Comparison of ENCODE assay signal across 10 cellular contexts in the genomic region with DNA sequence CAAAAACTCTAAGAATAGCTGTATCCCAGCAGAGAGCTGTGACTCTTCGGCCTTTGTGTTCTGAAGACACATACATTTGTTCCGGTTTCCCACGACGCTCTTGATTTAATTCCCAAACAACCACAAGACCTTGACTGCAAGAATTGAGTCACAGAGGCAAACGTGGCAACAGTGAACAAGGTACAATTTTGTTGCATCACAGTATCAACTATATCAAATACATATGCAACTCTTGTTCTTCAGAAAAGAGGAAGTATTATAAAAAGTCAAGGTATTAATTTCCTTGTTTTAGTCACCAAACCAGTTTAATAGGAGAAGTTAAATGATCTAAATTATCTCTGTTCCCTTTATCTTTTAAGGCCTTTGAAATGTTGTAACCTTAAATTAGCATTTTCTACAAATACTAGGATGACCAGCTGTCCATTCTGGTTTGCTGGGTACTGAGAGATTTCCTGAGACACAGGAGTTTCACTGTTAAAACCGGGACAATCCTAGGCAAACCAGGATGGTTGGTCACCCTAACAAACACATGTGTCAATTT. TPM values are rescaled to one million over a fixed set of nuclear protein-coding genes. Genes with fewer than 3 reads are reported as not detected.
A peak's percentile ranks its signal among the peaks of the same experiment; 100 is the strongest.
DNase-seq lines count a peak whose midpoint lies in the region; ATAC-seq and TF ChIP-seq lines count a peak whose summit lies in the region.
"Had no signal": no experiment of that assay in that cellular context is flagged by ENCODE, and none has a peak within 500 bp of the region (broad histone marks: within the 10 kb centered on the region; RNA-seq: fewer than 3 reads in every experiment).

No MANE protein-coding gene starts in this region.

- TF ChIP-seq CTCF in GM12865 (IDR thresholded peaks at IDR 0.05; ENCODE audit: insufficient read depth, low read depth, low read length, missing control alignments) (no peak), vagina (IDR thresholded peaks at IDR 0.05) (no peak), endodermal cell (conservative IDR thresholded peaks at IDR 0.05) (no peak)

- no peak overlapping the region for H3K27ac ChIP-seq in vagina
- no peak overlapping the region for H3K27ac ChIP-seq in endodermal cell (ENCODE audit: low read depth, low read length)

- H3K27ac Mint-ChIP-seq in memory B cell (peak overlapping the region; percentile 87), endodermal cell (no peak overlapping the region)

- H3K4me1 Mint-ChIP-seq in memory B cell: peaks cover 21% of the 10 kb centered on the region
- peaks cover 22% of the 10 kb centered on the region for H3K4me1 Mint-ChIP-seq in endodermal cell

- H3K36me3 ChIP-seq in vagina (peaks cover 0 to 28% of the 10 kb centered on the region in 2 donors), endodermal cell (ENCODE audit: control insufficient read depth, insufficient read depth, low read length) (peaks cover 67% of the 10 kb centered on the region)

- no peak overlapping the region for H3K4me3 ChIP-seq in GM12865 (ENCODE audit: low read depth, low read length)
- no peak overlapping the region for H3K4me3 ChIP-seq in vagina
- no peak overlapping the region for H3K4me3 ChIP-seq in endodermal cell (ENCODE audit: low read length)

- ATAC-seq in HG02852 (IDR thresholded peaks at IDR 0.05; ENCODE audit: unreplicated experiment) (peak; percentile 55), memory B cell (ENCODE audit: low read depth) (peak; percentile 90)

- peaks cover 11% of the 10 kb centered on the region for H3K4me1 ChIP-seq in vagina
- H3K4me1 ChIP-seq in endodermal cell (ENCODE audit: control insufficient read depth, insufficient read depth, low read length): no peaks in the 10 kb centered on the region

- intact Hi-C loops in vagina (cut with DNase I): no loop called here

- no peaks in the 10 kb centered on the region for H3K27me3 ChIP-seq in vagina
- no peaks in the 10 kb centered on the region for H3K27me3 ChIP-seq in endodermal cell (ENCODE audit: control insufficient read depth, insufficient read depth, low read length, poor library complexity, severe bottlenecking)

- H3K4me3 Mint-ChIP-seq in memory B cell: peak overlapping the region; percentile 62
- no peak overlapping the region for H3K4me3 Mint-ChIP-seq in endodermal cell

- H3K9me3 Mint-ChIP-seq in memory B cell (no peaks in the 10 kb centered on the region), endodermal cell (no peaks in the 10 kb centered on the region)

- TF ChIP-seq POLR2A in vagina (IDR thresholded peaks at IDR 0.05): no peak

- H3K9me3 ChIP-seq in vagina: no peaks in the 10 kb centered on the region
- H3K9me3 ChIP-seq in endodermal cell (ENCODE audit: control insufficient read depth, low read length): no peaks in the 10 kb centered on the region

- peak; percentile 16 for DNase-seq in GM12865 (ENCODE audit: low read depth)
- DNase-seq in SIG-M5 (lab: John Stamatoyannopoulos, UW): peak; percentile 72
- peak in 1 of 2 donors; percentile 2 for DNase-seq in memory B cell (ENCODE audit: low spot score in 2 of 2)
- DNase-seq in vagina (ENCODE audit: extremely low spot score in 2 of 2): no peak
- DNase-seq in endodermal cell: no peak
- no peak for DNase-seq in T-helper 9 cell
- DNase-seq in NCI-H2081 treated with DMSO at 0.1 percent for 48 hours (lab: John Stamatoyannopoulos, UW): no peak
- DNase-seq: effector memory CD4-positive, alpha-beta T cell; stimulated activated CD4-positive, alpha-beta T cell treated with anti-CD3 and anti-CD28 coated beads, Interleukin-12 subunit alpha, Interleukin-12 subunit beta, amount 100 ng/mL, for 4 hours had no signal

- whole genome bisulfite sequencing in endodermal cell (ENCODE audit: insufficient coverage in 1 of 2, insufficient read length in 1 of 2), 2 experiments: 78 to 97% methylated on average over 5 to 6 of the region's 6 CpGs

- H3K36me3 Mint-ChIP-seq in memory B cell: peaks cover 29% of the 10 kb centered on the region
- H3K36me3 Mint-ChIP-seq in endodermal cell (ENCODE audit: low read depth): peaks cover 54% of the 10 kb centered on the region

- no peak overlapping the region for H3K9ac ChIP-seq in endodermal cell (ENCODE audit: extremely low read depth, low read length, poor library complexity, severe bottlenecking)

- H3K27me3 Mint-ChIP-seq in memory B cell (no peaks in the 10 kb centered on the region), endodermal cell (ENCODE audit: insufficient read depth) (no peaks in the 10 kb centered on the region)

RNA-seq across cellular contexts. Expression of gene HPS5, which starts 11.1 kb away (rescaled TPM):
- total RNA-seq in vagina (17.4 TPM), endodermal cell (10 to 100 TPM; 21.4 TPM)
- 12.7 TPM for polyA plus RNA-seq in endodermal cell (2013, experiment 1 of 2)
- polyA plus RNA-seq in endodermal cell (2013, experiment 2 of 2): 12.9 TPM

RNA-seq across cellular contexts. Expression of gene GTF2H1, which starts 11.5 kb away (rescaled TPM):
- total RNA-seq in vagina (64.1 TPM), endodermal cell (10 to 100 TPM; 25.7 to 31.5 TPM)
- polyA plus RNA-seq in endodermal cell (2013, experiment 1 of 2): 28.0 TPM
- polyA plus RNA-seq in endodermal cell (2013, experiment 2 of 2): 26.9 TPM

RNA-seq across cellular contexts. Expression of gene SAA1, which starts 44.8 kb away (rescaled TPM):
- total RNA-seq in vagina (60.4 TPM), endodermal cell (not detected)
- polyA plus RNA-seq in endodermal cell (2013, experiment 1 of 2): not detected
- polyA plus RNA-seq in endodermal cell (2013, experiment 2 of 2): not detected

Comparison
In these comparisons a context has a peak if more than half of its experiments do, and no peak if none do; other contexts are left out.
1. DNase-seq: peak in GM12865 (single experiment) and SIG-M5 (single experiment); none in vagina (0 of 2), endodermal cell (single experiment), T-helper 9 cell (single experiment) and NCI-H2081 treated with DMSO at 0.1 percent for 48 hours (single experiment).
2. RNA of gene SAA1, which starts 44.8 kb away (total RNA-seq): 60.4 TPM in vagina (single experiment); not detected in endodermal cell; every median in the first group is over 10 times any median in the second.